Comparison of ENCODE assay signal across 9 cellular contexts in genomic region chr9:132673355-132673754, GRCh38. TPM values are rescaled to one million over a fixed set of nuclear protein-coding genes. Genes with fewer than 3 reads are reported as not detected.
A peak's percentile ranks its signal among the peaks of the same experiment; 100 is the strongest.
DNase-seq lines count a peak whose midpoint lies in the region; ATAC-seq and TF ChIP-seq lines count a peak whose summit lies in the region.
"Had no signal": no experiment of that assay in that cellular context is flagged by ENCODE, and none has a peak within 500 bp of the region (broad histone marks: within the 10 kb centered on the region; RNA-seq: fewer than 3 reads in every experiment).

No MANE protein-coding gene starts in this region.

- no peak overlapping the region for H2AK5ac ChIP-seq in trophoblast cell (ENCODE audit: low read length)

- no peaks in the 10 kb centered on the region for H3K27me3 Mint-ChIP-seq in activated T-cell treated with anti-CD3 and anti-CD28 coated beads, Interleukin-2, amount 50 U/mL, for 24 hours

- H3K9me3 ChIP-seq in trophoblast cell (ENCODE audit: insufficient read depth, low read depth, low read length): no peaks in the 10 kb centered on the region

- H3K27ac ChIP-seq in trophoblast cell (ENCODE audit: low read depth, low read length): no peak overlapping the region
- H3K27ac ChIP-seq: coronary artery had no signal

- no peak overlapping the region for H3K23ac ChIP-seq in trophoblast cell (ENCODE audit: low read length)

- no peak overlapping the region for H4K91ac ChIP-seq in trophoblast cell (ENCODE audit: low read depth, low read length)

- H3K18ac ChIP-seq in trophoblast cell (ENCODE audit: low read length): no peak overlapping the region

- H3K4me1 ChIP-seq in trophoblast cell (ENCODE audit: control insufficient read depth in 1 of 2, insufficient read depth in 2 of 2, low read length in 2 of 2): peaks cover 2% of the 10 kb centered on the region in 2 experiments

- peaks cover 6% of the 10 kb centered on the region in 2 experiments for H3K36me3 ChIP-seq in trophoblast cell (ENCODE audit: control insufficient read depth in 1 of 2, insufficient read depth in 2 of 2, low read length in 2 of 2)

- peak overlapping the region; percentile 13 for H3K4me3 Mint-ChIP-seq in activated T-cell treated with anti-CD3 and anti-CD28 coated beads, Interleukin-2, amount 50 U/mL, for 24 hours

- DNase-seq in activated T-cell treated with anti-CD3 and anti-CD28 coated beads, Interleukin-2, amount 50 U/mL, for 24 hours: no peak
- no peak for DNase-seq in activated T-cell treated with anti-CD3 and anti-CD28 coated beads, Interleukin-2, amount 50 U/mL, for 1 hour
- DNase-seq in NAMALWA (ENCODE audit: low spot score) (peak; percentile 83), choroid plexus epithelial cell (ENCODE audit: low read depth) (peak; percentile 70), trophoblast cell (peak; percentile 26 to 75), UCSD-AML1 (lab: John Stamatoyannopoulos, UW; ENCODE audit: unreplicated experiment) (no peak), NCI-H1048 (lab: John Stamatoyannopoulos, UW) (no peak)

- peaks cover 16% of the 10 kb centered on the region for H3K79me2 ChIP-seq in trophoblast cell (ENCODE audit: control insufficient read depth, insufficient read depth, low read length, poor library complexity)

- WGBS in trophoblast cell (ENCODE audit: extremely low coverage, insufficient coverage, insufficient read length): no CpG with 5 or more reads among the region's 6 CpGs

- peaks cover 78% of the 10 kb centered on the region for H3K36me3 Mint-ChIP-seq in activated T-cell treated with anti-CD3 and anti-CD28 coated beads, Interleukin-2, amount 50 U/mL, for 24 hours (ENCODE audit: low read depth)

- H3K4me3 ChIP-seq in choroid plexus epithelial cell (ENCODE audit: low read depth, low read length): peak overlapping the region; percentile 26
- H3K4me3 ChIP-seq in trophoblast cell (ENCODE audit: low read depth, low read length): no peak overlapping the region
- H3K4me3 ChIP-seq: coronary artery had no signal

- ATAC-seq in GM19467 (IDR thresholded peaks at IDR 0.05; ENCODE audit: unreplicated experiment): no peak

- peak overlapping the region; percentile 6 for H3K4ac ChIP-seq in trophoblast cell (ENCODE audit: low read depth, low read length)

- H4K12ac ChIP-seq in trophoblast cell (ENCODE audit: low read depth, low read length): no peak overlapping the region

- H2BK12ac ChIP-seq in trophoblast cell (ENCODE audit: low read length): no peak overlapping the region

- no peak overlapping the region for H2BK120ac ChIP-seq in trophoblast cell (ENCODE audit: insufficient read depth, low read length, poor library complexity)

- TF ChIP-seq CTCF in choroid plexus epithelial cell (conservative IDR thresholded peaks at IDR 0.05; ENCODE audit: low read depth, low read length): peak; percentile 42

- H3K9me3 Mint-ChIP-seq in activated T-cell treated with anti-CD3 and anti-CD28 coated beads, Interleukin-2, amount 50 U/mL, for 24 hours: no peaks in the 10 kb centered on the region

- H3K14ac ChIP-seq in trophoblast cell (ENCODE audit: low read length): no peak overlapping the region

- H3K79me1 ChIP-seq in trophoblast cell (ENCODE audit: low read length): peaks cover 13% of the 10 kb centered on the region

- no peak overlapping the region for H2BK5ac ChIP-seq in trophoblast cell (ENCODE audit: low read depth, low read length, poor library complexity)

- H3K4me2 ChIP-seq in trophoblast cell (ENCODE audit: low read length): peak overlapping the region; percentile 5

- no peak overlapping the region for H2AFZ ChIP-seq in trophoblast cell (ENCODE audit: insufficient read depth, low read length, poor library complexity)

- peaks cover 54% of the 10 kb centered on the region for H3K4me1 Mint-ChIP-seq in activated T-cell treated with anti-CD3 and anti-CD28 coated beads, Interleukin-2, amount 50 U/mL, for 24 hours (ENCODE audit: low read depth)

- no peak overlapping the region for H4K8ac ChIP-seq in trophoblast cell (ENCODE audit: low read depth, low read length)

- peak overlapping the region; percentile 75 for H3K27ac Mint-ChIP-seq in activated T-cell treated with anti-CD3 and anti-CD28 coated beads, Interleukin-2, amount 50 U/mL, for 24 hours

- H3K27me3 ChIP-seq in trophoblast cell (ENCODE audit: insufficient read depth, low read length): no peaks in the 10 kb centered on the region

- no peak overlapping the region for H3K9ac ChIP-seq in trophoblast cell (ENCODE audit: low read length)

RNA-seq across cellular contexts. Expression of gene GTF3C4, which starts 3.1 kb away (rescaled TPM):
- 9.4 and 9.5 TPM in 2 replicates for polyA plus RNA-seq in trophoblast cell (2013)

RNA-seq across cellular contexts. Expression of gene DDX31, which starts 3.6 kb away (rescaled TPM):
- 8.0 and 8.5 TPM in 2 replicates for polyA plus RNA-seq in trophoblast cell (2013)

Comparison
In these comparisons a context has a peak if more than half of its experiments do, and no peak if none do; other contexts are left out.
1. DNase-seq: peak in NAMALWA (single experiment), choroid plexus epithelial cell (single experiment) and trophoblast cell (2 of 2); none in activated T-cell treated with anti-CD3 and anti-CD28 coated beads, Interleukin-2, amount 50 U/mL, for 24 hours (single experiment), activated T-cell treated with anti-CD3 and anti-CD28 coated beads, Interleukin-2, amount 50 U/mL, for 1 hour (single experiment), UCSD-AML1 (single experiment) and NCI-H1048 (single experiment).